ENCODE assay signal across 8 cellular contexts in the genomic region with DNA sequence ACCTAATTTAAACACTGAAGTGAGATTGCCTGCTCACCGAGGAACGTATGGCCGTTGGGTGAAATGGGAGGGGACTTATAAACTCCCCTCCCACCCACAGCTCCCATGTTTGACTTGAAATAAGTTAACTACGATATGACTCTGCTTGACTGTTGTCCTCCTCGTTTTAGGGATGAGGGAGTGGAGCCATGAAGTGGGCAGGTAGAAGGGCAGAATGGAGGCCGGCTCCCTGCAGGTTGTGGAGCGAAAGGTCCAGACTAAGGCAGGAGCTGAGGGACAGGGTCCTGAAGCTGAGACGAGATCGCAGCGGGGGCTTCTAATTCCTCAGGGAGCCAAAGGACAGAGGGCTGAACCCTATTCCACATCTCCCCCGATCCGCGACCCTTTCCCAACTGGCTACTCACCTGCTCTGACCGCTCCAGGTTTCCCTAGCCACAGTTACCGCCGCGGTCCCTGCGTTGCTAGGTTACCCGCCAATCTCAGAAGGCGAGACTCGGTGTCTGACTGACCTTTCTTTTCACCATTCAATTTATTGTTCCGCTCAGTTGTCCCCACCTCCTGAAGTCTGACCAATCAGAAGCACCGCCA. TPM values are rescaled to one million over a fixed set of nuclear protein-coding genes. Genes with fewer than 3 reads are reported as not detected.
DNase-seq lines count a peak whose midpoint lies in the region; ATAC-seq, FAIRE-seq and TF ChIP-seq lines count a peak whose summit lies in the region.

No MANE protein-coding gene starts in this region.

- H3K4me2 ChIP-seq in K562 (ENCODE audit: insufficient read depth, low read length), result peak overlapping the region; percentile 96

- peak overlapping the region; percentile 64 for H3K27ac ChIP-seq in HUES48 (ENCODE audit: low read depth, low read length)
- H3K27ac ChIP-seq in K562 (ENCODE audit: extremely low read depth, low read depth, low read length), result no peak overlapping the region; the same call in 2 of the 3 replicates

- H3K4me3 ChIP-seq in GM06990 (replicated peaks; ENCODE audit: low read depth, low read length) (peak overlapping the region; percentile 74), HUES48 (ENCODE audit: low read depth, low read length) (peak overlapping the region; percentile 79), K562 (peak overlapping the region; percentile 45), mononuclear cell (ENCODE audit: low read length) (peak overlapping the region; percentile 40)

- ATAC-seq in K562, result no peak
- ATAC-seq in HG03025 (IDR thresholded peaks at IDR 0.05; ENCODE audit: low FRiP score, unreplicated experiment), result no peak

- H3K36me3 ChIP-seq in GM06990 (ENCODE audit: control insufficient read depth, insufficient read depth, low read length) (no peaks in the 10 kb centered on the region), HUES48 (ENCODE audit: control insufficient read depth, insufficient read depth, low read length) (no peaks in the 10 kb centered on the region), K562 (ENCODE audit: control insufficient read depth, insufficient read depth, low read length) (no peaks in the 10 kb centered on the region)

- no peak for TF ChIP-seq RAD21 in K562 (CRISPR knock-in tag; conservative IDR thresholded peaks at IDR 0.05 in 1 of 2, IDR thresholded peaks at IDR 0.05 in 1 of 2)

- intact Hi-C loops in K562 (cut with micrococcal nuclease), result no loop called here

- H3K4me1 ChIP-seq in HUES48 (ENCODE audit: control insufficient read depth, insufficient read depth, low read length), result peaks cover 9% of the 10 kb centered on the region; the same call in 1 of the 2 replicates
- H3K4me1 ChIP-seq in K562 (replicated peaks in 1 of 2; ENCODE audit: control insufficient read depth in 2 of 2, insufficient read depth in 2 of 2, low read length in 2 of 2), result peaks cover 16 to 23% of the 10 kb centered on the region in 2 experiments
- H3K4me1 ChIP-seq in mononuclear cell (ENCODE audit: insufficient read depth, low read length), result peaks cover 74% of the 10 kb centered on the region

- no peak for TF ChIP-seq CTCF in GM06990 (IDR thresholded peaks at IDR 0.05; ENCODE audit: insufficient read depth, low read length, poor library complexity, severe bottlenecking)
- no peak for TF ChIP-seq CTCF in K562 (IDR thresholded peaks at IDR 0.05 in 2 of 3, conservative IDR thresholded peaks at IDR 0.05 in 1 of 3; ENCODE audit: insufficient read depth in 2 of 3, low read depth in 1 of 3, low read length in 3 of 3)

- DNase-seq in GM06990 (ENCODE audit: extremely low read depth, insufficient read length) (no peak), K562 (ENCODE audit: extremely low read depth in 1 of 4, low spot score in 3 of 4) (no peak), HTR-8/SVneo (ENCODE audit: insufficient read length, low spot score) (no peak), OCI-M2 (lab: John Stamatoyannopoulos, UW; ENCODE audit: unreplicated experiment) (no peak), NCI-H2081 (lab: John Stamatoyannopoulos, UW) (no peak)

- 1% methylated on average over 22 of the region's 23 CpGs for WGBS in K562 (ENCODE audit: insufficient coverage, low coverage, missing lambda C conversion rate)

- H3K27me3 ChIP-seq in GM06990 (replicated peaks; ENCODE audit: control insufficient read depth, insufficient read depth, low read length) (no peaks in the 10 kb centered on the region), HUES48 (ENCODE audit: control insufficient read depth, insufficient read depth, low read length) (no peaks in the 10 kb centered on the region), K562 (ENCODE audit: control insufficient read depth in 2 of 2, insufficient read depth in 2 of 2, low read length in 2 of 2) (no peaks in the 10 kb centered on the region), mononuclear cell (ENCODE audit: insufficient read depth, low read length) (no peaks in the 10 kb centered on the region)

- FAIRE-seq in K562 (lab: Jason Lieb, UNC), result no peak
- no peak for FAIRE-seq in HTR-8/SVneo (lab: Jason Lieb, UNC)

- in situ Hi-C loops in K562 (cut with MboI), result no loop called here

- no peaks in the 10 kb centered on the region for H4K20me1 ChIP-seq in K562 (replicated peaks; ENCODE audit: control insufficient read depth, insufficient read depth, low read length)

- peak overlapping the region; percentile 92 for H2AFZ ChIP-seq in K562 (ENCODE audit: low read depth, low read length)

- H3K9me1 ChIP-seq in K562 (ENCODE audit: control insufficient read depth, insufficient read depth, low read length), result no peaks in the 10 kb centered on the region

- CTCF ChIA-PET in K562 (lab: Yijun Ruan, JAX; ENCODE audit: low intra/inter-chr PET ratio), result no interaction called here

- TF ChIP-seq POLR2A in K562 (conservative IDR thresholded peaks at IDR 0.05), result no peak

- no peaks in the 10 kb centered on the region for H3K9me3 ChIP-seq in HUES48 (ENCODE audit: control insufficient read depth, insufficient read depth, low read length)
- H3K9me3 ChIP-seq in K562 (replicated peaks; ENCODE audit: control insufficient read depth, insufficient read depth, low read depth, low read length), result no peaks in the 10 kb centered on the region
- no peaks in the 10 kb centered on the region for H3K9me3 ChIP-seq in mononuclear cell (ENCODE audit: low read depth, low read length)

- POLR2A ChIA-PET in K562 (lab: Yijun Ruan, JAX), result interaction anchor here (0.9 to 3.0 kb wide), 8 partner anchors 9 to 125 kb away, joined by 3 to 30 read pairs (median 4); no protein-coding TSS in a partner anchor

- H3K79me2 ChIP-seq in K562 (ENCODE audit: control insufficient read depth, insufficient read depth, low read length), result peaks cover 19% of the 10 kb centered on the region

- BruUV-seq in K562 (replicated peaks; lab: Mats Ljungman, UMichigan), result no TSS peak

- peak overlapping the region; percentile 47; the same call in 1 of the 2 replicates for H3K9ac ChIP-seq in HUES48 (ENCODE audit: low read depth, low read length)
- peak overlapping the region; percentile 17 to 70; a peak in 2 of 4 replicates for H3K9ac ChIP-seq in K562 (ENCODE audit: insufficient read depth in 1 of 2, low read depth in 2 of 2, low read length in 2 of 2)

- TF ChIP-seq EP300 in K562 (IDR thresholded peaks at IDR 0.05; ENCODE audit: low read length), result no peak

RNA-seq across cellular contexts. Expression of a gene that starts 0.6 kb away (rescaled TPM):
- 112 and 252 TPM in 2 replicates for total RNA-seq in K562 (2011; cell fraction: chromatin; rRNA removed; ENCODE audit: low replicate concordance)
- 110 and 123 TPM in 2 replicates for total RNA-seq in K562 (2011; cell fraction: nucleolus; rRNA removed)
- total RNA-seq in K562 (2011; cell fraction: nucleoplasm; rRNA removed), result 98.7 and 108 TPM in 2 replicates
- 6.4 and 9.2 TPM in 2 replicates for total RNA-seq in K562 (2014; rRNA removed)
- total RNA-seq in K562 (2014; rRNA removed; fragmentation: Illumina TruSeq; extraction: Trizol), result 5.5 and 6.1 TPM in 2 replicates
- 7.4 and 7.8 TPM in 2 replicates for total RNA-seq in K562 (2015; rRNA removed; fragmentation: Illumina TruSeq; extraction: Trizol)
- 23.8 and 27.2 TPM in 2 replicates for total RNA-seq in K562 (2021)
- 12.8 and 18.9 TPM in 2 replicates for polyA plus RNA-seq in K562 (2011; rRNA removed)
- 8.0 and 10.3 TPM in 2 replicates for polyA plus RNA-seq in K562 (2011; cell fraction: cytosol; rRNA removed)
- polyA plus RNA-seq in K562 (2011; cell fraction: nucleus; rRNA removed), result 137 and 160 TPM in 2 replicates
- 20.9 and 33.9 TPM in 2 replicates for polyA plus RNA-seq in K562 (2012)
- 16.2 and 17.0 TPM in 2 replicates for polyA plus RNA-seq in K562 (2014; fragmentation: Illumina TruSeq; extraction: Trizol)
- 1 to 10 TPM in 1 of 2 experiments, under 1 TPM in 1; 0.80 to 1.1 TPM for polyA plus RNA-seq in K562 (2014; fragmentation: Nextera tagmentation; extraction: Ambion mirVana)
- polyA plus RNA-seq in K562 (2014; rRNA removed), result 19.2 and 19.3 TPM in 2 replicates
- 7.8 and 12.1 TPM in 2 replicates for polyA minus RNA-seq in K562 (2011; rRNA and poly(A)+ RNA removed)
- polyA minus RNA-seq in K562 (2011; cell fraction: cytosol; rRNA and poly(A)+ RNA removed), result 17.9 and 21.8 TPM in 2 replicates
- 30.6 and 40.4 TPM in 2 replicates for polyA minus RNA-seq in K562 (2011; cell fraction: nucleus; rRNA and poly(A)+ RNA removed)
- total RNA-seq in mononuclear cell, result 15.4 TPM

RNA-seq across cellular contexts. Expression of a gene that starts 35.2 kb away (rescaled TPM):
- 9.9 and 32.6 TPM in 2 replicates for total RNA-seq in K562 (2011; cell fraction: chromatin; rRNA removed; ENCODE audit: low replicate concordance)
- 18.9 and 25.0 TPM in 2 replicates for total RNA-seq in K562 (2011; cell fraction: nucleolus; rRNA removed)
- 17.7 and 18.0 TPM in 2 replicates for total RNA-seq in K562 (2011; cell fraction: nucleoplasm; rRNA removed)
- total RNA-seq in K562 (2014; rRNA removed) (40.4 and 52.0 TPM in 2 replicates), K562 (2014; rRNA removed; fragmentation: Illumina TruSeq; extraction: Trizol) (12.7 and 15.6 TPM in 2 replicates), K562 (2015; rRNA removed; fragmentation: Illumina TruSeq; extraction: Trizol) (34.3 and 36.7 TPM in 2 replicates), K562 (2021) (34.9 and 38.9 TPM in 2 replicates), mononuclear cell (3.3 TPM)
- polyA plus RNA-seq in K562 (2011; rRNA removed) (17.6 and 17.9 TPM in 2 replicates), K562 (2014; fragmentation: Illumina TruSeq; extraction: Trizol) (18.0 and 27.7 TPM in 2 replicates), K562 (2014; fragmentation: Nextera tagmentation; extraction: Ambion mirVana) (1 to 10 TPM; 2.8 to 3.5 TPM), K562 (2014; rRNA removed) (26.4 and 35.0 TPM in 2 replicates)
- 23.1 and 48.6 TPM in 2 replicates for polyA plus RNA-seq in K562 (2011; cell fraction: cytosol; rRNA removed)
- 10.9 and 15.7 TPM in 2 replicates for polyA plus RNA-seq in K562 (2011; cell fraction: nucleus; rRNA removed)
- polyA plus RNA-seq in K562 (2012), result 23.0 and 27.5 TPM in 2 replicates
- 10.0 and 13.0 TPM in 2 replicates for polyA minus RNA-seq in K562 (2011; rRNA and poly(A)+ RNA removed)
- polyA minus RNA-seq in K562 (2011; cell fraction: cytosol; rRNA and poly(A)+ RNA removed), result 12.1 and 15.7 TPM in 2 replicates
- polyA minus RNA-seq in K562 (2011; cell fraction: nucleus; rRNA and poly(A)+ RNA removed), result 11.0 and 11.4 TPM in 2 replicates

RNA-seq across cellular contexts. Expression of a gene that starts 35.4 kb away (rescaled TPM):
- 60.9 and 181 TPM in 2 replicates for total RNA-seq in K562 (2011; cell fraction: chromatin; rRNA removed; ENCODE audit: low replicate concordance)
- 87.0 and 87.2 TPM in 2 replicates for total RNA-seq in K562 (2011; cell fraction: nucleolus; rRNA removed)
- total RNA-seq in K562 (2011; cell fraction: nucleoplasm; rRNA removed), result 56.8 and 61.4 TPM in 2 replicates
- total RNA-seq in K562 (2014; rRNA removed) (100 and 135 TPM in 2 replicates), K562 (2014; rRNA removed; fragmentation: Illumina TruSeq; extraction: Trizol) (23.9 and 25.8 TPM in 2 replicates), K562 (2015; rRNA removed; fragmentation: Illumina TruSeq; extraction: Trizol) (48.5 and 51.4 TPM in 2 replicates), K562 (2021) (128 and 132 TPM in 2 replicates), mononuclear cell (31.7 TPM)
- polyA plus RNA-seq in K562 (2011; rRNA removed) (56.6 and 80.5 TPM in 2 replicates), K562 (2014; fragmentation: Illumina TruSeq; extraction: Trizol) (44.4 and 77.7 TPM in 2 replicates), K562 (2014; fragmentation: Nextera tagmentation; extraction: Ambion mirVana) (1 to 10 TPM; 1.4 to 3.1 TPM), K562 (2014; rRNA removed) (74.4 and 107 TPM in 2 replicates)
- polyA plus RNA-seq in K562 (2011; cell fraction: cytosol; rRNA removed), result 71.0 and 78.8 TPM in 2 replicates
- 76.8 and 95.6 TPM in 2 replicates for polyA plus RNA-seq in K562 (2011; cell fraction: nucleus; rRNA removed)
- 48.8 and 67.9 TPM in 2 replicates for polyA plus RNA-seq in K562 (2012)
- polyA minus RNA-seq in K562 (2011; rRNA and poly(A)+ RNA removed), result 47.0 and 50.2 TPM in 2 replicates
- 52.1 and 64.3 TPM in 2 replicates for polyA minus RNA-seq in K562 (2011; cell fraction: cytosol; rRNA and poly(A)+ RNA removed)
- 31.1 and 49.1 TPM in 2 replicates for polyA minus RNA-seq in K562 (2011; cell fraction: nucleus; rRNA and poly(A)+ RNA removed)
